In genomic region chr1:61426884-61427283, GRCh38 we compare ENCODE assay signal across 23 cellular contexts.
DNase-seq lines count a peak whose midpoint lies in the region; ATAC-seq, FAIRE-seq and TF ChIP-seq lines count a peak whose summit lies in the region.
"Had no signal": no experiment of that assay in that cellular context is flagged by ENCODE, and none has a peak within 500 bp of the region (broad histone marks: within the 10 kb centered on the region; RNA-seq: fewer than 3 reads in every experiment).

No MANE protein-coding gene starts in this region.

- H3K27me3 ChIP-seq in cardiac muscle cell (no peaks in the 10 kb centered on the region), SJCRH30 (no peaks in the 10 kb centered on the region)
- H3K27me3 ChIP-seq: BLaER1 treated with 17β-estradiol and CSF1 and Interleukin-3, amounts not matched to agents 10 nM and 100 nM; MG63 had no signal

- no peak for DNase-seq in cardiac muscle cell (ENCODE audit: low read depth in 1 of 2, low spot score in 1 of 2)
- no peak for DNase-seq in Right ventricle myocardium superior
- peak; percentile 38 to 56 for DNase-seq in SJCRH30
- DNase-seq in kidney tubule cell (ENCODE audit: low spot score) = peak; percentile 31
- peak; percentile 32 for DNase-seq in urothelium cell line (ENCODE audit: low spot score)
- no peak for DNase-seq in erythroblast (lab: John Stamatoyannopoulos, UW)
- DNase-seq in activated CD4-positive, alpha-beta T cell treated with anti-CD3 and anti-CD28 coated beads for 1 hour = no peak
- DNase-seq in NCI-H2081 (lab: John Stamatoyannopoulos, UW) = no peak
- DNase-seq: CD8-positive, alpha-beta memory T cell; DND-41; MG63; NCI-H1092 treated with DMSO at 0.1 percent for 48 hours; NCI-H2107; NCI-H226; NCI-H526 treated with DMSO at 0.1 percent for 48 hours had no signal

- H3K4me3 ChIP-seq in cardiac muscle cell = no peak overlapping the region
- H3K4me3 ChIP-seq in SJCRH30 = no peak overlapping the region
- H3K4me3 ChIP-seq: A549; BLaER1 treated with 17β-estradiol and CSF1 and Interleukin-3, amounts not matched to agents 10 nM and 100 nM; MG63 had no signal

- H3K4me1 ChIP-seq in cardiac muscle cell (ENCODE audit: low read depth) = peaks cover 19% of the 10 kb centered on the region
- peaks cover 52% of the 10 kb centered on the region for H3K4me1 ChIP-seq in SJCRH30
- H3K4me1 ChIP-seq: A549 had no signal

- ATAC-seq in Right ventricle myocardium superior (ENCODE audit: poor library complexity) = no peak
- ATAC-seq: A549, HepG2, Panc1, SK-N-SH treated with all-trans-retinoic acid at 6 μM for 48 hours had no signal

- H3K27ac ChIP-seq in cardiac muscle cell (peak overlapping the region; percentile 41), SJCRH30 (peak overlapping the region; percentile 98)
- H3K27ac ChIP-seq: A549; BLaER1 treated with 17β-estradiol and CSF1 and Interleukin-3, amounts not matched to agents 10 nM and 100 nM had no signal

- FAIRE-seq in urothelium cell line (lab: Jason Lieb, UNC) = no peak
- FAIRE-seq: A549, G401.6, GM12891, H1, HepG2 had no signal

- TF ChIP-seq POLR2A in erythroblast (IDR thresholded peaks at IDR 0.05; ENCODE audit: low read length) = no peak

- H3K9me3 ChIP-seq in cardiac muscle cell (ENCODE audit: low read depth) = no peaks in the 10 kb centered on the region
- no peaks in the 10 kb centered on the region for H3K9me3 ChIP-seq in SJCRH30 (replicated peaks)
- H3K9me3 ChIP-seq: A549; BLaER1 treated with 17β-estradiol and CSF1 and Interleukin-3, amounts not matched to agents 10 nM and 100 nM; MG63 had no signal

- intact Hi-C loops in Right ventricle myocardium superior (cut with DNase I) = no loop called here

- no peak for TF ChIP-seq CTCF in cardiac muscle cell (IDR thresholded peaks at IDR 0.05; ENCODE audit: low read depth, low read length)

- H3K36me3 ChIP-seq in cardiac muscle cell (no peaks in the 10 kb centered on the region), SJCRH30 (no peaks in the 10 kb centered on the region; the same call in 1 of the 2 replicates)
- H3K36me3 ChIP-seq: BLaER1 treated with 17β-estradiol and CSF1 and Interleukin-3, amounts not matched to agents 10 nM and 100 nM; MG63 had no signal

Comparison
In these comparisons a context has a peak if more than half of its experiments do, and no peak if none do; other contexts are left out.
1. DNase-seq: peak in SJCRH30 (2 of 2), kidney tubule cell (single experiment) and urothelium cell line (single experiment); none in cardiac muscle cell (0 of 2), Right ventricle myocardium superior (single experiment), erythroblast (0 of 2), activated CD4-positive, alpha-beta T cell treated with anti-CD3 and anti-CD28 coated beads for 1 hour (single experiment) and NCI-H2081 (0 of 2).